In genomic region chr6:31614075-31614619, GRCh38 we compare ENCODE assay signal across 11 cellular contexts. TPM values are rescaled to one million over a fixed set of nuclear protein-coding genes. Genes with fewer than 3 reads are reported as not detected.
DNase-seq lines count a peak whose midpoint lies in the region; ATAC-seq and FAIRE-seq lines count a peak whose summit lies in the region.
"Had no signal": no experiment of that assay in that cellular context is flagged by ENCODE, and none has a peak within 500 bp of the region (broad histone marks: within the 10 kb centered on the region; RNA-seq: fewer than 3 reads in every experiment).

No MANE protein-coding gene starts in this region.

- H3K27me3 Mint-ChIP-seq in stimulated activated memory B cell treated with anti-CD40 and anti-IgM and Interleukin-4, amounts not matched to agents 10 μg/mL and 1 μg/mL and 100 μg/mL, for 72 hours: no peaks in the 10 kb centered on the region

- ATAC-seq in left ventricle myocardium superior (peak; percentile 40), GM19455 (IDR thresholded peaks at IDR 0.05; ENCODE audit: unreplicated experiment) (no peak)
- ATAC-seq in stimulated activated memory B cell treated with anti-CD40 and anti-IgM and Interleukin-4, amounts not matched to agents 10 μg/mL and 1 μg/mL and 100 μg/mL, for 72 hours: peak; percentile 82
- ATAC-seq: natural killer cell had no signal

- no peaks in the 10 kb centered on the region for H3K36me3 Mint-ChIP-seq in stimulated activated memory B cell treated with anti-CD40 and anti-IgM and Interleukin-4, amounts not matched to agents 10 μg/mL and 1 μg/mL and 100 μg/mL, for 72 hours
- H3K36me3 Mint-ChIP-seq: natural killer cell had no signal

- H3K4me1 Mint-ChIP-seq in stimulated activated memory B cell treated with anti-CD40 and anti-IgM and Interleukin-4, amounts not matched to agents 10 μg/mL and 1 μg/mL and 100 μg/mL, for 72 hours: peaks cover 30% of the 10 kb centered on the region
- H3K4me1 Mint-ChIP-seq: natural killer cell had no signal

- DNase-seq in GM18507 (ENCODE audit: extremely low spot score, insufficient read length, low read depth) (peak; percentile 43), MV-4-11 (lab: John Stamatoyannopoulos, UW) (peak; percentile 90), left ventricle myocardium superior (no peak), NCI-H2029 treated with DMSO at 0.1 percent for 48 hours (lab: John Stamatoyannopoulos, UW) (no peak), RKO (ENCODE audit: low spot score) (no peak)
- DNase-seq: activated CD8-positive, alpha-beta memory T cell treated with anti-CD3 and anti-CD28 coated beads for 24 hours; colonic mucosa; natural killer cell had no signal

- peak overlapping the region; percentile 77 for H3K27ac Mint-ChIP-seq in stimulated activated memory B cell treated with anti-CD40 and anti-IgM and Interleukin-4, amounts not matched to agents 10 μg/mL and 1 μg/mL and 100 μg/mL, for 72 hours
- H3K27ac Mint-ChIP-seq: natural killer cell had no signal

- no peak overlapping the region for H3K4me3 Mint-ChIP-seq in stimulated activated memory B cell treated with anti-CD40 and anti-IgM and Interleukin-4, amounts not matched to agents 10 μg/mL and 1 μg/mL and 100 μg/mL, for 72 hours
- H3K4me3 Mint-ChIP-seq: natural killer cell had no signal

- H3K9me3 Mint-ChIP-seq in stimulated activated memory B cell treated with anti-CD40 and anti-IgM and Interleukin-4, amounts not matched to agents 10 μg/mL and 1 μg/mL and 100 μg/mL, for 72 hours: no peaks in the 10 kb centered on the region
- H3K9me3 Mint-ChIP-seq: natural killer cell; T-helper 2 cell treated with Interferon-gamma antibody and Interleukin-4, amounts not matched to agents 5 μg/mL and 100 μg/mL, for 36 hours had no signal

- FAIRE-seq in GM18507 (lab: Jason Lieb, UNC): peak; percentile 78

- intact Hi-C loops in left ventricle myocardium superior (cut with micrococcal nuclease): no loop called here

RNA-seq across cellular contexts. Expression of gene AIF1, which starts 0.9 kb away (rescaled TPM):
- total RNA-seq in left ventricle myocardium superior: 15.5 TPM

RNA-seq across cellular contexts. Expression of gene PRRC2A, which starts 6.4 kb away (rescaled TPM):
- total RNA-seq in left ventricle myocardium superior: 76.9 TPM

RNA-seq across cellular contexts. Expression of gene NCR3, which starts 21.3 kb away (rescaled TPM):
- total RNA-seq in left ventricle myocardium superior: not detected

RNA-seq across cellular contexts. Expression of gene LST1, which starts 28.1 kb away (rescaled TPM):
- 6.9 TPM for total RNA-seq in left ventricle myocardium superior

RNA-seq across cellular contexts. Expression of gene LTB, which starts 31.9 kb away (rescaled TPM):
- total RNA-seq in left ventricle myocardium superior: 0.40 TPM

Comparison
In these comparisons a context has a peak if more than half of its experiments do, and no peak if none do; other contexts are left out.
1. DNase-seq: peak in GM18507 (single experiment) and MV-4-11 (single experiment); none in left ventricle myocardium superior (single experiment), NCI-H2029 treated with DMSO at 0.1 percent for 48 hours (single experiment) and RKO (single experiment).